Comparison of ENCODE assay signal across 13 cellular contexts in genomic region chr20:14832630-14833029, GRCh38.
DNase-seq lines count a peak whose midpoint lies in the region; ATAC-seq and TF ChIP-seq lines count a peak whose summit lies in the region.
"Had no signal": no experiment of that assay in that cellular context is flagged by ENCODE, and none has a peak within 500 bp of the region (broad histone marks: within the 10 kb centered on the region; RNA-seq: fewer than 3 reads in every experiment).

No MANE protein-coding gene starts in this region.

- no peaks in the 10 kb centered on the region for H3K36me3 ChIP-seq in testis (ENCODE audit: low read depth, missing control alignments)
- H3K36me3 ChIP-seq: stomach had no signal

- TF ChIP-seq POLR2A in testis (IDR thresholded peaks at IDR 0.05), result no peak

- DNase-seq in GM20000 (ENCODE audit: low spot score) (peak; percentile 15), testis (no peak), NCI-H2107 (lab: John Stamatoyannopoulos, UW) (no peak), coronary artery (ENCODE audit: low spot score) (no peak)
- DNase-seq in activated CD4-positive, alpha-beta T cell treated with anti-CD3 and anti-CD28 coated beads, Interleukin-2, amount 50 U/mL, for 48 hours, result no peak
- DNase-seq: activated CD8-positive, alpha-beta memory T cell treated with anti-CD3 and anti-CD28 coated beads for 24 hours; activated naive CD8-positive, alpha-beta T cell treated with anti-CD3 and anti-CD28 coated beads, Interleukin-2, amount 50 U/mL, for 24 hours; dermis blood vessel endothelial cell; NCI-H1694 treated with DMSO at 0.1 percent for 48 hours; stomach had no signal

- no peaks in the 10 kb centered on the region for H3K27me3 ChIP-seq in testis
- H3K27me3 ChIP-seq: stomach had no signal

- no peak overlapping the region for H3K4me3 ChIP-seq in testis
- no peak overlapping the region for H3K4me3 ChIP-seq in coronary artery
- H3K4me3 ChIP-seq: stomach had no signal

- TF ChIP-seq CTCF in GM20000 (IDR thresholded peaks at IDR 0.05; ENCODE audit: extremely low read depth, missing control alignments) (no peak), testis (IDR thresholded peaks at IDR 0.05) (no peak), coronary artery (IDR thresholded peaks at IDR 0.05) (no peak)

- no peaks in the 10 kb centered on the region for H3K9me3 ChIP-seq in testis
- H3K9me3 ChIP-seq: stomach had no signal

- H3K4me1 ChIP-seq in testis, result no peaks in the 10 kb centered on the region
- H3K4me1 ChIP-seq: stomach had no signal

- ATAC-seq in GM18511 (IDR thresholded peaks at IDR 0.05; ENCODE audit: unreplicated experiment) (peak; percentile 59), HG02938 (IDR thresholded peaks at IDR 0.05; ENCODE audit: unreplicated experiment) (peak; percentile 49), HG03558 (IDR thresholded peaks at IDR 0.05; ENCODE audit: extremely low read depth, unreplicated experiment) (peak; percentile 55)
- ATAC-seq: activated naive CD8-positive, alpha-beta T cell treated with anti-CD3 and anti-CD28 coated beads, Interleukin-2, amount 50 U/mL, for 24 hours had no signal

- H3K27ac ChIP-seq in testis (no peak overlapping the region), coronary artery (no peak overlapping the region)
- H3K27ac ChIP-seq: stomach had no signal

- intact Hi-C loops in testis (cut with DNase I; ENCODE audit: low total_unique reads), result no loop called here
